In genomic region chr5:80810425-80810824, GRCh38 we compare ENCODE assay signal across 2 cellular contexts.
A peak's percentile ranks its signal among the peaks of the same experiment; 100 is the strongest.
TF ChIP-seq lines count a peak whose summit lies in the region.

No MANE protein-coding gene starts in this region.

TF ChIP-seq in GM12878, 131 proteins besides CTCF, POLR2A, EP300 and RAD21 (continued from another document):
- TF ChIP-seq PKNOX1 (IDR thresholded peaks at IDR 0.05), result 0 out of 2 replicates have a peak, but pooled peaks have one; percentile 34
- TF ChIP-seq CHD4 (IDR thresholded peaks at IDR 0.05), result no peak
- no peak for TF ChIP-seq HDAC2 (IDR thresholded peaks at IDR 0.05)

TF ChIP-seq in neural cell, 6 proteins besides CTCF, POLR2A, EP300 and RAD21 (continued from another document):
- TF ChIP-seq REST (IDR thresholded peaks at IDR 0.05; ENCODE audit: borderline replicate concordance), result no peak
